10 cellular contexts compared by ENCODE assay signal in the genomic region with DNA sequence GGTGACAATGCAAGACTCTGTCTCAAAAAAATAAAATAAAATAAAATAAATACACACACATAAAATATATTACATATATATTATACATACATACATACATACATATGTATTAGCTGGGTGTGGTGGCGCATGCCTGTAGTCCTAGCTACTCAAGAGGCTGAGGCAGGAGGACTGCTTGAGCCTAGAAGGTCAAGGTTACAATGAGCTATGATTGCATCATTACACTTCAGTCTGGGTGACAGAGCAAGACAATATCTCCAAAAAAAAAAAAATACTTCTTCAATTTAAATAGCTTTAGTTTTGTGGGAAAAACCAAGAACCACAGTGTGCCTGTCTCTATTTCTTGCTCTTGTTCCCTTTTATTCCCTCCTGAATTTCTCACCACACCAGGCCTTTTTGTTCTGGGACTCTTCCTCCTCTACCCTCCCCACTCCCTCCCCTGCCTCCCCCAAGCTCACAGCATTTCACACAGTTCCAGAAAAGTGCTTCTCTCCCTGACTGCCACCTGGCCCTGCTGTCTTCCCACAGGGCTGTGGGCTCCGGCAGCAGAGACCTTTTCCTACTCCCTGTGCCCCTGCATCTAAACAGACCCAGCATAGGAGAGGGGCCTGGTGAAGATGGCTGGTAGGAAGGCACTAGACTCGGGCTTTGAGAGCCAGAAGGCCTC. TPM values are rescaled to one million over a fixed set of nuclear protein-coding genes. Genes with fewer than 3 reads are reported as not detected.
DNase-seq lines count a peak whose midpoint lies in the region; ATAC-seq and FAIRE-seq lines count a peak whose summit lies in the region.
"Had no signal": no experiment of that assay in that cellular context is flagged by ENCODE, and none has a peak within 500 bp of the region (broad histone marks: within the 10 kb centered on the region; RNA-seq: fewer than 3 reads in every experiment).

No MANE protein-coding gene starts in this region.

- H3K27ac Mint-ChIP-seq in activated CD8-positive, alpha-beta T cell treated with anti-CD3 and anti-CD28 coated beads, Interleukin-2, amount 10 ng/mL, durations not matched to agents 7 days and 5 days = peak overlapping the region; percentile 92

- peak overlapping the region; percentile 57 for H3K4me3 Mint-ChIP-seq in activated CD8-positive, alpha-beta T cell treated with anti-CD3 and anti-CD28 coated beads, Interleukin-2, amount 10 ng/mL, durations not matched to agents 7 days and 5 days

- no peaks in the 10 kb centered on the region for H3K4me1 ChIP-seq in small intestine (ENCODE audit: control insufficient read depth in 2 of 2, insufficient read depth in 1 of 2, low read depth in 1 of 2, low read length in 1 of 2)

- no peaks in the 10 kb centered on the region for H3K36me3 Mint-ChIP-seq in activated CD8-positive, alpha-beta T cell treated with anti-CD3 and anti-CD28 coated beads, Interleukin-2, amount 10 ng/mL, durations not matched to agents 7 days and 5 days (ENCODE audit: low read depth)

- no peaks in the 10 kb centered on the region for H3K27me3 Mint-ChIP-seq in activated CD8-positive, alpha-beta T cell treated with anti-CD3 and anti-CD28 coated beads, Interleukin-2, amount 10 ng/mL, durations not matched to agents 7 days and 5 days (ENCODE audit: low read depth)

- no peaks in the 10 kb centered on the region for H3K9me3 ChIP-seq in small intestine (ENCODE audit: control insufficient read depth, low read depth)

- no peak for FAIRE-seq in small intestine (lab: Jason Lieb, UNC)
- FAIRE-seq: endometrium had no signal

- WGBS in small intestine, 3 donors = 71 to 79% (median 74%) methylated on average over 3 of the region's 3 CpGs

- no peaks in the 10 kb centered on the region for H3K36me3 ChIP-seq in small intestine (ENCODE audit: control insufficient read depth in 2 of 2, insufficient read depth in 2 of 2, low read length in 2 of 2)

- ATAC-seq in HG03280 (IDR thresholded peaks at IDR 0.05; ENCODE audit: unreplicated experiment) = peak; percentile 20
- ATAC-seq in activated CD8-positive, alpha-beta T cell treated with anti-CD3 and anti-CD28 coated beads, Interleukin-2, amount 10 ng/mL, durations not matched to agents 7 days and 5 days = no peak
- ATAC-seq in GM18870 (IDR thresholded peaks at IDR 0.05; ENCODE audit: unreplicated experiment) = no peak

- CTCF ChIA-PET in activated CD8-positive, alpha-beta T cell treated with anti-CD3 and anti-CD28 coated beads, Interleukin-2, amount 10 ng/mL, durations not matched to agents 7 days and 5 days (lab: Charles Lee) = interaction anchor here (0.6 to 7.4 kb wide), 24 partner anchors 8 to 273 kb away, joined by 3 to 370 read pairs (median 8); partner anchors contain the start of genes COMMD7, DNMT3B and MAPRE1

- no peaks in the 10 kb centered on the region for H3K9me3 Mint-ChIP-seq in activated CD8-positive, alpha-beta T cell treated with anti-CD3 and anti-CD28 coated beads, Interleukin-2, amount 10 ng/mL, durations not matched to agents 7 days and 5 days (ENCODE audit: insufficient read depth)

- H3K4me3 ChIP-seq in small intestine (ENCODE audit: low read depth in 1 of 2, low read length in 2 of 2) = no peak overlapping the region

- DNase-seq in NOMO-1 (lab: John Stamatoyannopoulos, UW; ENCODE audit: unreplicated experiment in 2 of 2) = peak; percentile 51 to 67
- DNase-seq in NOMO-1 treated with dmso at 0.1 percent for 144 hours (lab: John Stamatoyannopoulos, UW; ENCODE audit: unreplicated experiment) = no peak
- no peak for DNase-seq in activated CD8-positive, alpha-beta T cell treated with anti-CD3 and anti-CD28 coated beads, Interleukin-2, amount 10 ng/mL, durations not matched to agents 7 days and 5 days
- no peak for DNase-seq in small intestine
- no peak for DNase-seq in DMS 273 (lab: John Stamatoyannopoulos, UW; ENCODE audit: unreplicated experiment)
- no peak for DNase-seq in cerebellum (ENCODE audit: low spot score)
- DNase-seq: T1000 had no signal

- POLR2A ChIA-PET in activated CD8-positive, alpha-beta T cell treated with anti-CD3 and anti-CD28 coated beads, Interleukin-2, amount 10 ng/mL, durations not matched to agents 7 days and 5 days (lab: Charles Lee) = interaction anchor here (0.7 to 3.2 kb wide), 6 partner anchors 20 to 133 kb away, joined by 3 to 36 read pairs (median 6); partner anchors contain the start of gene COMMD7

- peaks cover 46% of the 10 kb centered on the region for H3K4me1 Mint-ChIP-seq in activated CD8-positive, alpha-beta T cell treated with anti-CD3 and anti-CD28 coated beads, Interleukin-2, amount 10 ng/mL, durations not matched to agents 7 days and 5 days (ENCODE audit: low read depth)

- peak overlapping the region; percentile 24 to 71 for H3K27ac ChIP-seq in small intestine (ENCODE audit: low read depth in 1 of 2, low read length in 1 of 2)

- H3K27me3 ChIP-seq in small intestine (ENCODE audit: control insufficient read depth in 2 of 2, insufficient read depth in 2 of 2, low read length in 2 of 2) = no peaks in the 10 kb centered on the region

RNA-seq across cellular contexts. Expression of gene C20orf203, which starts 1.3 kb away (rescaled TPM):
- under 1 TPM; 0.16 to 0.21 TPM for total RNA-seq in activated CD8-positive, alpha-beta T cell treated with anti-CD3 and anti-CD28 coated beads, Interleukin-2, amount 10 ng/mL, durations not matched to agents 7 days and 5 days
- under 1 TPM in 1 of 3 donors, not detected in 2; 0.03 TPM for polyA plus RNA-seq in small intestine
- total RNA-seq in cerebellum = 0.64 TPM

Comparison
In these comparisons a context has a peak if more than half of its experiments do, and no peak if none do; other contexts are left out.
1. DNase-seq: peak in NOMO-1 (2 of 2); none in NOMO-1 treated with dmso at 0.1 percent for 144 hours (single experiment), activated CD8-positive, alpha-beta T cell treated with anti-CD3 and anti-CD28 coated beads, Interleukin-2, amount 10 ng/mL, durations not matched to agents 7 days and 5 days (single experiment), small intestine (single experiment), DMS 273 (single experiment) and cerebellum (single experiment).